ENCODE assay signal across 12 cellular contexts in genomic region chr3:159783780-159784747, GRCh38.
DNase-seq lines count a peak whose midpoint lies in the region; ATAC-seq lines count a peak whose summit lies in the region.
"Had no signal": no experiment of that assay in that cellular context is flagged by ENCODE, and none has a peak within 500 bp of the region (broad histone marks: within the 10 kb centered on the region; RNA-seq: fewer than 3 reads in every experiment).

No MANE protein-coding gene starts in this region.

- CTCF ChIA-PET in activated naive CD4-positive, alpha-beta T cell treated with anti-CD3 and anti-CD28 coated beads, Interleukin-2, amount 10 ng/mL, durations not matched to agents 7 days and 5 days (lab: Charles Lee), result no interaction called here

- H3K36me3 ChIP-seq in stomach smooth muscle (ENCODE audit: control insufficient read depth in 2 of 2, insufficient read depth in 2 of 2, low read length in 2 of 2), result peaks cover 0 to 4% of the 10 kb centered on the region in 2 donors

- no peak overlapping the region for H3K4me3 ChIP-seq in stomach smooth muscle (ENCODE audit: low read length in 2 of 2)

- no peaks in the 10 kb centered on the region for H3K9me3 ChIP-seq in stomach smooth muscle (ENCODE audit: control insufficient read depth in 2 of 2, low read length in 2 of 2)

- no peaks in the 10 kb centered on the region for H3K27me3 ChIP-seq in stomach smooth muscle (ENCODE audit: control insufficient read depth in 1 of 2, insufficient read depth in 2 of 2, low read length in 2 of 2)

- H3K4me1 ChIP-seq in stomach smooth muscle (ENCODE audit: control insufficient read depth, insufficient read depth, low read length), result peaks cover 52% of the 10 kb centered on the region

- peaks cover 7% of the 10 kb centered on the region for H3K27me3 Mint-ChIP-seq in activated naive CD4-positive, alpha-beta T cell treated with anti-CD3 and anti-CD28 coated beads, Interleukin-2, amount 10 ng/mL, durations not matched to agents 7 days and 5 days
- peaks cover 8% of the 10 kb centered on the region for H3K27me3 Mint-ChIP-seq in stimulated activated memory B cell treated with anti-CD40 and anti-IgM and Interleukin-4, amounts not matched to agents 10 μg/mL and 1 μg/mL and 100 μg/mL, for 72 hours

- H3K27ac ChIP-seq in epithelial cell of prostate (peak overlapping the region; percentile 86), stomach smooth muscle (ENCODE audit: low read length) (peak overlapping the region; percentile 13)

- no peaks in the 10 kb centered on the region for H3K9me3 Mint-ChIP-seq in activated naive CD4-positive, alpha-beta T cell treated with anti-CD3 and anti-CD28 coated beads, Interleukin-2, amount 10 ng/mL, durations not matched to agents 7 days and 5 days
- H3K9me3 Mint-ChIP-seq in stimulated activated memory B cell treated with anti-CD40 and anti-IgM and Interleukin-4, amounts not matched to agents 10 μg/mL and 1 μg/mL and 100 μg/mL, for 72 hours, result no peaks in the 10 kb centered on the region
- H3K9me3 Mint-ChIP-seq: activated CD8-positive, alpha-beta T cell treated with anti-CD3 and anti-CD28 coated beads for 36 hours; immature natural killer cell had no signal

- H3K4me1 Mint-ChIP-seq in activated naive CD4-positive, alpha-beta T cell treated with anti-CD3 and anti-CD28 coated beads, Interleukin-2, amount 10 ng/mL, durations not matched to agents 7 days and 5 days, result no peaks in the 10 kb centered on the region
- no peaks in the 10 kb centered on the region for H3K4me1 Mint-ChIP-seq in stimulated activated memory B cell treated with anti-CD40 and anti-IgM and Interleukin-4, amounts not matched to agents 10 μg/mL and 1 μg/mL and 100 μg/mL, for 72 hours
- H3K4me1 Mint-ChIP-seq: immature natural killer cell had no signal

- no peak overlapping the region for H3K27ac Mint-ChIP-seq in activated naive CD4-positive, alpha-beta T cell treated with anti-CD3 and anti-CD28 coated beads, Interleukin-2, amount 10 ng/mL, durations not matched to agents 7 days and 5 days
- no peak overlapping the region for H3K27ac Mint-ChIP-seq in stimulated activated memory B cell treated with anti-CD40 and anti-IgM and Interleukin-4, amounts not matched to agents 10 μg/mL and 1 μg/mL and 100 μg/mL, for 72 hours
- H3K27ac Mint-ChIP-seq: activated CD8-positive, alpha-beta T cell treated with anti-CD3 and anti-CD28 coated beads for 36 hours; immature natural killer cell had no signal

- peak; percentile 70 for DNase-seq in epithelial cell of prostate (ENCODE audit: low read depth, low spot score)
- DNase-seq in activated naive CD4-positive, alpha-beta T cell treated with anti-CD3 and anti-CD28 coated beads, Interleukin-2, amount 10 ng/mL, durations not matched to agents 7 days and 5 days, result no peak
- DNase-seq: activated CD8-positive, alpha-beta T cell treated with anti-CD3 and anti-CD28 coated beads for 36 hours; immature natural killer cell; nucleus accumbens; SW 1271 had no signal

- peak; percentile 57 for ATAC-seq in GM21367 (IDR thresholded peaks at IDR 0.05; ENCODE audit: unreplicated experiment)
- ATAC-seq in HG03439 (IDR thresholded peaks at IDR 0.05; ENCODE audit: unreplicated experiment), result peak; percentile 74
- ATAC-seq in GM19467 (IDR thresholded peaks at IDR 0.05; ENCODE audit: unreplicated experiment), result no peak
- ATAC-seq in stimulated activated memory B cell treated with anti-CD40 and anti-IgM and Interleukin-4, amounts not matched to agents 10 μg/mL and 1 μg/mL and 100 μg/mL, for 72 hours, result no peak
- ATAC-seq in HG02884 (IDR thresholded peaks at IDR 0.05; ENCODE audit: unreplicated experiment), result no peak
- ATAC-seq: activated CD8-positive, alpha-beta T cell treated with anti-CD3 and anti-CD28 coated beads for 36 hours had no signal

- H3K4me3 Mint-ChIP-seq in activated naive CD4-positive, alpha-beta T cell treated with anti-CD3 and anti-CD28 coated beads, Interleukin-2, amount 10 ng/mL, durations not matched to agents 7 days and 5 days, result no peak overlapping the region
- no peak overlapping the region for H3K4me3 Mint-ChIP-seq in stimulated activated memory B cell treated with anti-CD40 and anti-IgM and Interleukin-4, amounts not matched to agents 10 μg/mL and 1 μg/mL and 100 μg/mL, for 72 hours
- H3K4me3 Mint-ChIP-seq: activated CD8-positive, alpha-beta T cell treated with anti-CD3 and anti-CD28 coated beads for 36 hours; immature natural killer cell had no signal

- no peaks in the 10 kb centered on the region for H3K36me3 Mint-ChIP-seq in activated naive CD4-positive, alpha-beta T cell treated with anti-CD3 and anti-CD28 coated beads, Interleukin-2, amount 10 ng/mL, durations not matched to agents 7 days and 5 days
- H3K36me3 Mint-ChIP-seq in stimulated activated memory B cell treated with anti-CD40 and anti-IgM and Interleukin-4, amounts not matched to agents 10 μg/mL and 1 μg/mL and 100 μg/mL, for 72 hours, result no peaks in the 10 kb centered on the region
- H3K36me3 Mint-ChIP-seq: immature natural killer cell had no signal

- H3K9ac ChIP-seq in stomach smooth muscle (ENCODE audit: low read length in 2 of 2), result no peak overlapping the region

Comparison
In these comparisons a context has a peak if more than half of its experiments do, and no peak if none do; other contexts are left out.
1. ATAC-seq: peak in GM21367 (single experiment) and HG03439 (single experiment); none in GM19467 (single experiment), stimulated activated memory B cell treated with anti-CD40 and anti-IgM and Interleukin-4, amounts not matched to agents 10 μg/mL and 1 μg/mL and 100 μg/mL, for 72 hours (single experiment) and HG02884 (single experiment).